Comparison of ENCODE assay signal across 8 cellular contexts in the genomic region with DNA sequence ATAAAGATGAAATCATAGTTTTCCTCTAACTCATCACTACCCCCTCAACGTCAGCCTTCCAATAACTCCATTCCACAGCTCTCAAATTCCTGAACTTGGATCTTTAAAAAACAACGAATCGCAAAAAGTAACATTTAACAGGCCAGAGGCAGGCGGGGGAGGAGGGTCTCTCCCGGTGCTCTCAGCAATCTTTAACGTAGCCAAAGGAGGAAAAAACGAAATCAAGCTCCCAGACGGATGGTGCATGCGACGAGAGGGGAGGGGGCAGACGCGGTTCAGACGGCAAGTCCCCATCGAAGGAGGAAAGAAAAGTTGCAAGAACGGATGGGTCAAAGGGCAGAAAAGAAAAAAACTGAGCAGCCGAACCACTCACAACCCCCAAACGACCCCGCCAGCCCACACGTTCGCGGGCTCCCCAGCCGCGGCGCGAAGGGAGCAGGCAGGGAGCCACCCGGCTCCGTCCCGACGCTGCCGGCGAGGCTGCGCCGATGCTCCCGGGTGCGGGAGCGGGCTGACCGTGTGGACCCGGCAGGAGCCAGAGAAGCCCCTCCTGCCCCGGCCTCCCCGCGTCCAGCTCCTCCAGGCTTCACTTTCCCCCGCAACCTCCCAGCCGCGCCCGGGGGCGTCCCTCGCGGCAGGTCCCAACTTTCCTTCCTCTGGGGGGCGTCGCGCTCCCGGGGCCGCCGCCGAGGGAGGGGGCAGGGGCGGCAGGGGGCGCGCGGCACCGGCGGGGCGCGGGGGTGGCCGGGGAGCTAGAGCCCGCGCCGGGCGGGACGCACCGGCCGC. TPM values are rescaled to one million over a fixed set of nuclear protein-coding genes. Genes with fewer than 3 reads are reported as not detected.
DNase-seq lines count a peak whose midpoint lies in the region; ATAC-seq and TF ChIP-seq lines count a peak whose summit lies in the region.

No MANE protein-coding gene starts in this region.

- peak; percentile 29 for ATAC-seq in HG02571 (IDR thresholded peaks at IDR 0.05; ENCODE audit: unreplicated experiment)

- TF ChIP-seq CTCF in GM12873 (IDR thresholded peaks at IDR 0.05; ENCODE audit: insufficient read depth, low read depth, low read length, missing control alignments) (peak; percentile 34), osteoblast (IDR thresholded peaks at IDR 0.05; ENCODE audit: extremely low read depth, low read depth, low read length) (no peak), tibial nerve (IDR thresholded peaks at IDR 0.05) (peak in 3 of 5 experiments; percentile 21 to 51 (median 36))

- no peaks in the 10 kb centered on the region for H3K36me3 ChIP-seq in osteoblast (ENCODE audit: insufficient read depth, low read length)
- H3K36me3 ChIP-seq in tibial nerve = no peaks in the 10 kb centered on the region

- 0 to 1% methylated on average over 40 to 44 of the region's 71 CpGs for WGBS in tibial nerve, 2 donors

- H4K20me1 ChIP-seq in osteoblast (ENCODE audit: insufficient read depth, low read length) = peaks cover 44% of the 10 kb centered on the region

- H3K79me2 ChIP-seq in osteoblast (ENCODE audit: insufficient read depth, low read length) = peaks cover 90% of the 10 kb centered on the region

- TF ChIP-seq EP300 in tibial nerve (IDR thresholded peaks at IDR 0.05) = no peak

- H3K4me3 ChIP-seq in osteoblast (ENCODE audit: insufficient read depth, low read length) (peak overlapping the region; percentile 99), tibial nerve (peak overlapping the region; percentile 81 to 91 (median 84))

- DNase-seq in OCI-M1 (lab: John Stamatoyannopoulos, UW) (peak; percentile 67), glomerular visceral epithelial cell (ENCODE audit: extremely low spot score) (peak; percentile 26), osteoblast (ENCODE audit: insufficient read length, low spot score, missing footprints) (peak; percentile 82), tibial nerve (ENCODE audit: low spot score in 2 of 2) (peak in 1 of 2 donors; percentile 10), NCI-H1048 (lab: John Stamatoyannopoulos, UW) (no peak)
- DNase-seq in activated naive CD4-positive, alpha-beta T cell treated with Interleukin-2 at 50 U/mL for 16 hours = peak; percentile 64

- peak overlapping the region; percentile 75 for H2AFZ ChIP-seq in osteoblast (ENCODE audit: low read length)

- peaks cover 38% of the 10 kb centered on the region for H3K4me1 ChIP-seq in osteoblast (ENCODE audit: insufficient read depth, low read length)
- peaks cover 0 to 67% (median 27%) of the 10 kb centered on the region in 4 donors for H3K4me1 ChIP-seq in tibial nerve

- H3K27me3 ChIP-seq in osteoblast (ENCODE audit: insufficient read depth, low read length) (no peaks in the 10 kb centered on the region), tibial nerve (no peaks in the 10 kb centered on the region)

- H3K27ac ChIP-seq in osteoblast (ENCODE audit: low read depth, low read length) = peak overlapping the region; percentile 96
- H3K27ac ChIP-seq in tibial nerve = peak overlapping the region; percentile 89 to 99 (median 94)

- H3K9me3 ChIP-seq in osteoblast (ENCODE audit: low read depth, low read length) (no peaks in the 10 kb centered on the region), tibial nerve (no peaks in the 10 kb centered on the region)

- peak overlapping the region; percentile 87 for H3K4me2 ChIP-seq in osteoblast (ENCODE audit: insufficient read depth, low read length)

- no peak for TF ChIP-seq POLR2A in tibial nerve (IDR thresholded peaks at IDR 0.05)

RNA-seq across cellular contexts. Expression of gene PEAK1, which starts 0.7 kb away (rescaled TPM):
- total RNA-seq in osteoblast (128 and 133 TPM in 2 replicates), tibial nerve (100 to 1,000 TPM in 2 of 4 donors, 10 to 100 TPM in 2; 78.3 to 112 (median 95.2) TPM)

RNA-seq across cellular contexts. Expression of gene HMG20A, which starts 1.4 kb away (rescaled TPM):
- total RNA-seq in osteoblast = 30.8 and 33.0 TPM in 2 replicates
- 10 to 100 TPM; 39.6 to 65.1 (median 49.7) TPM for total RNA-seq in tibial nerve
